In genomic region chr7:47711776-47712175, GRCh38 we compare ENCODE assay signal across 32 cellular contexts.
"Had no signal": no experiment of that assay in that cellular context is flagged by ENCODE, and none has a peak within 500 bp of the region (broad histone marks: within the 10 kb centered on the region; RNA-seq: fewer than 3 reads in every experiment).

No MANE protein-coding gene starts in this region.

- DNase-seq: activated CD4-positive, alpha-beta memory T cell treated with anti-CD3 and anti-CD28 coated beads for 36 hours; activated CD4-positive, alpha-beta T cell treated with anti-CD3 and anti-CD28 coated beads for 36 hours; activated CD4-positive, alpha-beta T cell treated with anti-CD3 and anti-CD28 coated beads, Interleukin-2, amount 10 ng/mL, durations not matched to agents 24 days and 14 days; activated CD4-positive, CD25-positive, alpha-beta regulatory T cell; activated CD4-positive, CD25-positive, alpha-beta regulatory T cell treated with anti-CD3 and anti-CD28 coated beads, Interleukin-2, amount 50 U/mL, for 72 hours; activated CD8-positive, alpha-beta memory T cell treated with anti-CD3 and anti-CD28 coated beads, Interleukin-2, amount 10 ng/mL, durations not matched to agents 7 days and 5 days; activated CD8-positive, alpha-beta memory T cell treated with anti-CD3 and anti-CD28 coated beads, Interleukin-2, amount 50 U/mL, for 4 hours; activated CD8-positive, alpha-beta T cell treated with anti-CD3 and anti-CD28 coated beads, Interleukin-2, amount 10 ng/mL, durations not matched to agents 7 days and 5 days; activated effector memory CD4-positive, alpha-beta T cell treated with anti-CD3 and anti-CD28 coated beads, Interleukin-2, amount 50 U/mL, for 16 hours; activated naive CD4-positive, alpha-beta T cell treated with anti-CD3 and anti-CD28 coated beads for 36 hours; activated naive CD8-positive, alpha-beta T cell treated with anti-CD3 and anti-CD28 coated beads for 36 hours; activated naive CD8-positive, alpha-beta T cell treated with anti-CD3 and anti-CD28 coated beads, Interleukin-2, amount 50 U/mL, for 24 hours; activated T-cell treated with anti-CD3 and anti-CD28 coated beads, Interleukin-2, amount 50 U/mL, for 1 hour; activated T-cell treated with anti-CD3 and anti-CD28 coated beads, Interleukin-2, amount 50 U/mL, for 48 hours; amygdala; aorta; body of pancreas; caudate nucleus; cortex of kidney; dermis blood vessel endothelial cell; effector CD8-positive, alpha-beta T cell; esophagus squamous epithelium; foreskin melanocyte; T-helper 17 cell; T1000 had no signal

- H3K9me3 Mint-ChIP-seq: activated CD4-positive, alpha-beta memory T cell treated with anti-CD3 and anti-CD28 coated beads for 36 hours; activated CD4-positive, alpha-beta T cell treated with anti-CD3 and anti-CD28 coated beads, Interleukin-2, amount 10 ng/mL, durations not matched to agents 24 days and 14 days; activated naive CD4-positive, alpha-beta T cell treated with anti-CD3 and anti-CD28 coated beads for 36 hours; activated naive CD4-positive, alpha-beta T cell treated with anti-CD3 and anti-CD28 coated beads, Interleukin-2, amount 50 U/mL, for 24 hours; activated naive CD8-positive, alpha-beta T cell treated with anti-CD3 and anti-CD28 coated beads for 36 hours; activated naive CD8-positive, alpha-beta T cell treated with anti-CD3 and anti-CD28 coated beads, Interleukin-2, amount 50 U/mL, for 24 hours; activated T-helper 1 cell treated with anti-CD3 and anti-CD28 coated beads, Interleukin-12 subunit alpha, Interleukin-12 subunit beta, Interleukin-2, Interleukin-4 antibody, amounts not matched to agents 30 ng/mL and 10 ng/mL and 1 ng/mL, durations not matched to agents 14 hours and 24 hours and 36 hours; activated T-helper 2 cell treated with anti-CD3 and anti-CD28 coated beads, Interferon-gamma antibody, Interleukin-2, Interleukin-4, amounts not matched to agents 10 μg/mL and 5 μg/mL and 100 μg/mL, durations not matched to agents 14 hours and 24 hours and 36 hours; T-helper 2 cell treated with Interferon-gamma antibody and Interleukin-4, amounts not matched to agents 5 μg/mL and 100 μg/mL, for 36 hours had no signal

- H3K9me3 ChIP-seq: adrenal gland, body of pancreas, esophagus squamous epithelium, gastroesophageal sphincter had no signal

- H3K36me3 ChIP-seq: adrenal gland, esophagus squamous epithelium, gastroesophageal sphincter had no signal

- H3K4me3 Mint-ChIP-seq: activated CD4-positive, alpha-beta memory T cell treated with anti-CD3 and anti-CD28 coated beads for 36 hours; activated CD4-positive, alpha-beta T cell treated with anti-CD3 and anti-CD28 coated beads for 36 hours; activated CD4-positive, alpha-beta T cell treated with anti-CD3 and anti-CD28 coated beads, Interleukin-2, amount 10 ng/mL, durations not matched to agents 24 days and 14 days; activated CD8-positive, alpha-beta memory T cell treated with anti-CD3 and anti-CD28 coated beads, Interleukin-2, amount 10 ng/mL, durations not matched to agents 7 days and 5 days; activated CD8-positive, alpha-beta T cell treated with anti-CD3 and anti-CD28 coated beads, Interleukin-2, amount 10 ng/mL, durations not matched to agents 7 days and 5 days; activated naive CD4-positive, alpha-beta T cell treated with anti-CD3 and anti-CD28 coated beads for 36 hours; activated naive CD4-positive, alpha-beta T cell treated with anti-CD3 and anti-CD28 coated beads, Interleukin-2, amount 50 U/mL, for 24 hours; activated naive CD8-positive, alpha-beta T cell treated with anti-CD3 and anti-CD28 coated beads for 36 hours; activated naive CD8-positive, alpha-beta T cell treated with anti-CD3 and anti-CD28 coated beads, Interleukin-2, amount 50 U/mL, for 24 hours; activated T-helper 1 cell treated with anti-CD3 and anti-CD28 coated beads, Interleukin-12 subunit alpha, Interleukin-12 subunit beta, Interleukin-2, Interleukin-4 antibody, amounts not matched to agents 30 ng/mL and 10 ng/mL and 1 ng/mL, durations not matched to agents 14 hours and 24 hours and 36 hours; T-helper 17 cell; T-helper 2 cell treated with Interferon-gamma antibody and Interleukin-4, amounts not matched to agents 5 μg/mL and 100 μg/mL, for 36 hours had no signal

- H3K27me3 ChIP-seq: adrenal gland, body of pancreas, esophagus squamous epithelium, gastroesophageal sphincter had no signal

- H3K4me1 Mint-ChIP-seq: activated CD4-positive, alpha-beta T cell treated with anti-CD3 and anti-CD28 coated beads for 36 hours; activated CD4-positive, alpha-beta T cell treated with anti-CD3 and anti-CD28 coated beads, Interleukin-2, amount 10 ng/mL, durations not matched to agents 24 days and 14 days; activated CD8-positive, alpha-beta memory T cell treated with anti-CD3 and anti-CD28 coated beads, Interleukin-2, amount 10 ng/mL, durations not matched to agents 7 days and 5 days; activated naive CD4-positive, alpha-beta T cell treated with anti-CD3 and anti-CD28 coated beads, Interleukin-2, amount 50 U/mL, for 24 hours; T-helper 17 cell had no signal

- H3K27ac Mint-ChIP-seq: activated CD4-positive, alpha-beta memory T cell treated with anti-CD3 and anti-CD28 coated beads for 36 hours; activated CD4-positive, alpha-beta T cell treated with anti-CD3 and anti-CD28 coated beads for 36 hours; activated CD4-positive, alpha-beta T cell treated with anti-CD3 and anti-CD28 coated beads, Interleukin-2, amount 10 ng/mL, durations not matched to agents 24 days and 14 days; activated CD8-positive, alpha-beta memory T cell treated with anti-CD3 and anti-CD28 coated beads, Interleukin-2, amount 10 ng/mL, durations not matched to agents 7 days and 5 days; activated CD8-positive, alpha-beta T cell treated with anti-CD3 and anti-CD28 coated beads, Interleukin-2, amount 10 ng/mL, durations not matched to agents 7 days and 5 days; activated naive CD4-positive, alpha-beta T cell treated with anti-CD3 and anti-CD28 coated beads for 36 hours; activated naive CD4-positive, alpha-beta T cell treated with anti-CD3 and anti-CD28 coated beads, Interleukin-2, amount 50 U/mL, for 24 hours; activated naive CD8-positive, alpha-beta T cell treated with anti-CD3 and anti-CD28 coated beads for 36 hours; activated naive CD8-positive, alpha-beta T cell treated with anti-CD3 and anti-CD28 coated beads, Interleukin-2, amount 50 U/mL, for 24 hours; activated T-helper 1 cell treated with anti-CD3 and anti-CD28 coated beads, Interleukin-12 subunit alpha, Interleukin-12 subunit beta, Interleukin-2, Interleukin-4 antibody, amounts not matched to agents 30 ng/mL and 10 ng/mL and 1 ng/mL, durations not matched to agents 14 hours and 24 hours and 36 hours; activated T-helper 2 cell treated with anti-CD3 and anti-CD28 coated beads, Interferon-gamma antibody, Interleukin-2, Interleukin-4, amounts not matched to agents 10 μg/mL and 5 μg/mL and 100 μg/mL, durations not matched to agents 14 hours and 24 hours and 36 hours; T-helper 17 cell; T-helper 2 cell treated with Interferon-gamma antibody and Interleukin-4, amounts not matched to agents 5 μg/mL and 100 μg/mL, for 36 hours had no signal

- H3K4me3 ChIP-seq: adrenal gland, body of pancreas, esophagus squamous epithelium, gastroesophageal sphincter had no signal

- H3K36me3 Mint-ChIP-seq: activated CD4-positive, alpha-beta memory T cell treated with anti-CD3 and anti-CD28 coated beads for 36 hours; activated CD8-positive, alpha-beta memory T cell treated with anti-CD3 and anti-CD28 coated beads, Interleukin-2, amount 10 ng/mL, durations not matched to agents 7 days and 5 days; activated naive CD4-positive, alpha-beta T cell treated with anti-CD3 and anti-CD28 coated beads, Interleukin-2, amount 50 U/mL, for 24 hours; activated naive CD8-positive, alpha-beta T cell treated with anti-CD3 and anti-CD28 coated beads for 36 hours had no signal

- H3K27ac ChIP-seq: adrenal gland, body of pancreas, epithelial cell of prostate, esophagus squamous epithelium, gastroesophageal sphincter had no signal

- H3K4me1 ChIP-seq: body of pancreas, esophagus squamous epithelium had no signal

- ATAC-seq: activated CD4-positive, alpha-beta T cell treated with anti-CD3 and anti-CD28 coated beads for 36 hours; activated CD8-positive, alpha-beta memory T cell treated with anti-CD3 and anti-CD28 coated beads, Interleukin-2, amount 10 ng/mL, durations not matched to agents 7 days and 5 days; activated CD8-positive, alpha-beta T cell treated with anti-CD3 and anti-CD28 coated beads, Interleukin-2, amount 10 ng/mL, durations not matched to agents 7 days and 5 days; activated naive CD8-positive, alpha-beta T cell treated with anti-CD3 and anti-CD28 coated beads, Interleukin-2, amount 50 U/mL, for 24 hours; body of pancreas; gastroesophageal sphincter; T-helper 17 cell had no signal
